1 cellular context compared by ENCODE assay signal in the genomic region with DNA sequence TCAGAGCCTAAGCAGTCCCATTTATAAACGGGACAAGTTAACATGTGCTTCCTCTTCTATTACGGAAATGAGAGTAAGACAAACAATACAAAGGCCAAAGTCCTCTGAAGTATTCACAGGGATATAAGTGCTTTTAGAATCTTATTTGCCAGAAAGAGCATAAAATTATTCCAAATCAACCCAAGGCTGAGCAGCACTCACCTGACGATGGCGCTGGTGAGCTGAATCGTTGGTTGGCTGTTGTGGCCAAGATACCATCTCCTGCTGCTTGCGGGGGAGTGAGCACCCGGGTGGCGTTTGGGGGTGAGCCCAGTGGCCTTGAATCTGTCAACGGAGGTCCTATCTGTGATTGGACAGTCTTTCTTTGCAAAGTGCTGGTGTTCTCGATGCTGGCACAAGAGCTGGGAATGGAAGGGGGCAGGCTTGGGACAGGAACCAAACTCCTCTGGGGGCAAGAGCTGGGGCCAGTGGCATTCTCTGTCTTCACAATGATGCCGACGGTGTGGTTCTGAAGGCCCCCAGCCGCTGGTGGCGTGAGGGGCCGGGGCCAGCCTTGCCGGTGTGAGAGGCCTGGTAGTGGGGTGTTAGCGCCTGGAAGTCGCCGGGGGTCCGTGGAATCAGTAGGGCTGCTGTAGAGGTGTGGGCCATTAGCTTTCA.
A peak's percentile ranks its signal among the peaks of the same experiment; 100 is the strongest.
TF ChIP-seq lines count a peak whose summit lies in the region.

No MANE protein-coding gene starts in this region.

TF ChIP-seq in K562, 482 proteins besides CTCF, POLR2A, EP300 and RAD21 (continued from another document and continues in another):
- TF ChIP-seq, protein P1, sequence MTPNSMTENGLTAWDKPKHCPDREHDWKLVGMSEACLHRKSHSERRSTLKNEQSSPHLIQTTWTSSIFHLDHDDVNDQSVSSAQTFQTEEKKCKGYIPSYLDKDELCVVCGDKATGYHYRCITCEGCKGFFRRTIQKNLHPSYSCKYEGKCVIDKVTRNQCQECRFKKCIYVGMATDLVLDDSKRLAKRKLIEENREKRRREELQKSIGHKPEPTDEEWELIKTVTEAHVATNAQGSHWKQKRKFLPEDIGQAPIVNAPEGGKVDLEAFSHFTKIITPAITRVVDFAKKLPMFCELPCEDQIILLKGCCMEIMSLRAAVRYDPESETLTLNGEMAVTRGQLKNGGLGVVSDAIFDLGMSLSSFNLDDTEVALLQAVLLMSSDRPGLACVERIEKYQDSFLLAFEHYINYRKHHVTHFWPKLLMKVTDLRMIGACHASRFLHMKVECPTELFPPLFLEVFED (CRISPR knock-in tag; conservative IDR thresholded peaks at IDR 0.05) = no peak
- TF ChIP-seq ZNF586 (CRISPR knock-in tag; conservative IDR thresholded peaks at IDR 0.05) (no peak), TEAD2 (tag; IDR thresholded peaks at IDR 0.05) (no peak), LCOR (CRISPR knock-in tag; IDR thresholded peaks at IDR 0.05) (peak; percentile 56; the same call in 1 of the 2 replicates), RBM22 (IDR thresholded peaks at IDR 0.05; ENCODE audit: low read depth, low read length, poor library complexity, severe bottlenecking) (peak; percentile 73), ZC3H11A (IDR thresholded peaks at IDR 0.05; ENCODE audit: low read depth, low read length) (no peak), GATAD2A (IDR thresholded peaks at IDR 0.05) (peak; percentile 12; the same call in 1 of the 2 replicates), ZNF12 (CRISPR knock-in tag; IDR thresholded peaks at IDR 0.05) (no peak), FOXK2 (conservative IDR thresholded peaks at IDR 0.05 in 1 of 2, IDR thresholded peaks at IDR 0.05 in 1 of 2; ENCODE audit: low read depth in 2 of 2) (peak; percentile 63 to 65), SIX5 (IDR thresholded peaks at IDR 0.05; ENCODE audit: borderline replicate concordance in 1 of 2, insufficient read depth in 1 of 2, low read depth in 1 of 2, low read length in 2 of 2) (no peak), DIDO1 (tag; IDR thresholded peaks at IDR 0.05; ENCODE audit: low read depth) (no peak), POU5F1 (IDR thresholded peaks at IDR 0.05; ENCODE audit: borderline replicate concordance, low read depth, low read length, partially characterized antibody) (no peak), ZBTB7A (IDR thresholded peaks at IDR 0.05; ENCODE audit: borderline replicate concordance, control insufficient read depth, low read depth, low read length) (0 out of 2 replicates have a peak, but pooled peaks have one; percentile 30), ZNF24 (IDR thresholded peaks at IDR 0.05) (no peak), ZNF408 (CRISPR knock-in tag; IDR thresholded peaks at IDR 0.05; ENCODE audit: low read depth) (no peak), TAF9B (IDR thresholded peaks at IDR 0.05; ENCODE audit: partially characterized antibody) (no peak), SLC30A9 (CRISPR knock-in tag; IDR thresholded peaks at IDR 0.05) (no peak), SRSF7 (optimal IDR thresholded peaks at IDR 0.05; ENCODE audit: low read depth, low read length) (no peak), HNRNPLL (IDR thresholded peaks at IDR 0.05; ENCODE audit: low read depth, low read length, poor library complexity, severe bottlenecking) (no peak), ATF7 (IDR thresholded peaks at IDR 0.05) (peak; percentile 64), KDM4B (IDR thresholded peaks at IDR 0.05; ENCODE audit: borderline replicate concordance in 2 of 2, low read depth in 1 of 2) (0 out of 4 replicates have a peak, but pooled peaks of 1 of the 2 experiments have one; percentile 54), NCOA4 (IDR thresholded peaks at IDR 0.05; ENCODE audit: partially characterized antibody) (no peak), CREB1 (IDR thresholded peaks at IDR 0.05) (0 out of 2 replicates have a peak, but pooled peaks have one; percentile 50), CREB1 (CRISPR knock-in tag; IDR thresholded peaks at IDR 0.05) (peak; percentile 19; the same call in 1 of the 2 replicates), KDM1A (IDR thresholded peaks at IDR 0.05) (peak; percentile 76 to 80), OTX1 (CRISPR knock-in tag; IDR thresholded peaks at IDR 0.05) (no peak), SMARCB1 (IDR thresholded peaks at IDR 0.05; ENCODE audit: insufficient read length, low read depth) (no peak), FOXA3 (CRISPR knock-in tag; conservative IDR thresholded peaks at IDR 0.05 in 1 of 2, IDR thresholded peaks at IDR 0.05 in 1 of 2) (0 out of 4 replicates have a peak, but pooled peaks of 1 of the 2 experiments have one; percentile 55), ZNF507 (tag; conservative IDR thresholded peaks at IDR 0.05) (no peak)
- TF ChIP-seq, protein P2, sequence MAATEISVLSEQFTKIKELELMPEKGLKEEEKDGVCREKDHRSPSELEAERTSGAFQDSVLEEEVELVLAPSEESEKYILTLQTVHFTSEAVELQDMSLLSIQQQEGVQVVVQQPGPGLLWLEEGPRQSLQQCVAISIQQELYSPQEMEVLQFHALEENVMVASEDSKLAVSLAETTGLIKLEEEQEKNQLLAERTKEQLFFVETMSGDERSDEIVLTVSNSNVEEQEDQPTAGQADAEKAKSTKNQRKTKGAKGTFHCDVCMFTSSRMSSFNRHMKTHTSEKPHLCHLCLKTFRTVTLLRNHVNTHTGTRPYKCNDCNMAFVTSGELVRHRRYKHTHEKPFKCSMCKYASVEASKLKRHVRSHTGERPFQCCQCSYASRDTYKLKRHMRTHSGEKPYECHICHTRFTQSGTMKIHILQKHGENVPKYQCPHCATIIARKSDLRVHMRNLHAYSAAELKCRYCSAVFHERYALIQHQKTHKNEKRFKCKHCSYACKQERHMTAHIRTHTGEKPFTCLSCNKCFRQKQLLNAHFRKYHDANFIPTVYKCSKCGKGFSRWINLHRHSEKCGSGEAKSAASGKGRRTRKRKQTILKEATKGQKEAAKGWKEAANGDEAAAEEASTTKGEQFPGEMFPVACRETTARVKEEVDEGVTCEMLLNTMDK (IDR thresholded peaks at IDR 0.05; ENCODE audit: borderline replicate concordance, insufficient read depth, low read depth, low read length, poor library complexity, severe bottlenecking) = no peak
- TF ChIP-seq, protein P3, sequence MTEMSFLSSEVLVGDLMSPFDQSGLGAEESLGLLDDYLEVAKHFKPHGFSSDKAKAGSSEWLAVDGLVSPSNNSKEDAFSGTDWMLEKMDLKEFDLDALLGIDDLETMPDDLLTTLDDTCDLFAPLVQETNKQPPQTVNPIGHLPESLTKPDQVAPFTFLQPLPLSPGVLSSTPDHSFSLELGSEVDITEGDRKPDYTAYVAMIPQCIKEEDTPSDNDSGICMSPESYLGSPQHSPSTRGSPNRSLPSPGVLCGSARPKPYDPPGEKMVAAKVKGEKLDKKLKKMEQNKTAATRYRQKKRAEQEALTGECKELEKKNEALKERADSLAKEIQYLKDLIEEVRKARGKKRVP (CRISPR knock-in tag; IDR thresholded peaks at IDR 0.05) = no peak
- TF ChIP-seq, protein P4, sequence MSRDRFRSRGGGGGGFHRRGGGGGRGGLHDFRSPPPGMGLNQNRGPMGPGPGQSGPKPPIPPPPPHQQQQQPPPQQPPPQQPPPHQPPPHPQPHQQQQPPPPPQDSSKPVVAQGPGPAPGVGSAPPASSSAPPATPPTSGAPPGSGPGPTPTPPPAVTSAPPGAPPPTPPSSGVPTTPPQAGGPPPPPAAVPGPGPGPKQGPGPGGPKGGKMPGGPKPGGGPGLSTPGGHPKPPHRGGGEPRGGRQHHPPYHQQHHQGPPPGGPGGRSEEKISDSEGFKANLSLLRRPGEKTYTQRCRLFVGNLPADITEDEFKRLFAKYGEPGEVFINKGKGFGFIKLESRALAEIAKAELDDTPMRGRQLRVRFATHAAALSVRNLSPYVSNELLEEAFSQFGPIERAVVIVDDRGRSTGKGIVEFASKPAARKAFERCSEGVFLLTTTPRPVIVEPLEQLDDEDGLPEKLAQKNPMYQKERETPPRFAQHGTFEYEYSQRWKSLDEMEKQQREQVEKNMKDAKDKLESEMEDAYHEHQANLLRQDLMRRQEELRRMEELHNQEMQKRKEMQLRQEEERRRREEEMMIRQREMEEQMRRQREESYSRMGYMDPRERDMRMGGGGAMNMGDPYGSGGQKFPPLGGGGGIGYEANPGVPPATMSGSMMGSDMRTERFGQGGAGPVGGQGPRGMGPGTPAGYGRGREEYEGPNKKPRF (IDR thresholded peaks at IDR 0.05; ENCODE audit: low read depth, low read length) = no peak
- TF ChIP-seq, protein P5, sequence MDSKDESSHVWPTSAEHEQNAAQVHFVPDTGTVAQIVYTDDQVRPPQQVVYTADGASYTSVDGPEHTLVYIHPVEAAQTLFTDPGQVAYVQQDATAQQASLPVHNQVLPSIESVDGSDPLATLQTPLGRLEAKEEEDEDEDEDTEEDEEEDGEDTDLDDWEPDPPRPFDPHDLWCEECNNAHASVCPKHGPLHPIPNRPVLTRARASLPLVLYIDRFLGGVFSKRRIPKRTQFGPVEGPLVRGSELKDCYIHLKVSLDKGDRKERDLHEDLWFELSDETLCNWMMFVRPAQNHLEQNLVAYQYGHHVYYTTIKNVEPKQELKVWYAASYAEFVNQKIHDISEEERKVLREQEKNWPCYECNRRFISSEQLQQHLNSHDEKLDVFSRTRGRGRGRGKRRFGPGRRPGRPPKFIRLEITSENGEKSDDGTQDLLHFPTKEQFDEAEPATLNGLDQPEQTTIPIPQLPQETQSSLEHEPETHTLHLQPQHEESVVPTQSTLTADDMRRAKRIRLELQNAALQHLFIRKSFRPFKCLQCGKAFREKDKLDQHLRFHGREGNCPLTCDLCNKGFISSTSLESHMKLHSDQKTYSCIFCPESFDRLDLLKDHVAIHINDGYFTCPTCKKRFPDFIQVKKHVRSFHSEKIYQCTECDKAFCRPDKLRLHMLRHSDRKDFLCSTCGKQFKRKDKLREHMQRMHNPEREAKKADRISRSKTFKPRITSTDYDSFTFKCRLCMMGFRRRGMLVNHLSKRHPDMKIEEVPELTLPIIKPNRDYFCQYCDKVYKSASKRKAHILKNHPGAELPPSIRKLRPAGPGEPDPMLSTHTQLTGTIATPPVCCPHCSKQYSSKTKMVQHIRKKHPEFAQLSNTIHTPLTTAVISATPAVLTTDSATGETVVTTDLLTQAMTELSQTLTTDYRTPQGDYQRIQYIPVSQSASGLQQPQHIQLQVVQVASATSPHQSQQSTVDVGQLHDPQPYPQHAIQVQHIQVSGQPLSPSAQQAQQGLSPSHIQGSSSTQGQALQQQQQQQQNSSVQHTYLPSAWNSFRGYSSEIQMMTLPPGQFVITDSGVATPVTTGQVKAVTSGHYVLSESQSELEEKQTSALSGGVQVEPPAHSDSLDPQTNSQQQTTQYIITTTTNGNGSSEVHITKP (IDR thresholded peaks at IDR 0.05; ENCODE audit: partially characterized antibody) = no peak
- TF ChIP-seq, protein P6, sequence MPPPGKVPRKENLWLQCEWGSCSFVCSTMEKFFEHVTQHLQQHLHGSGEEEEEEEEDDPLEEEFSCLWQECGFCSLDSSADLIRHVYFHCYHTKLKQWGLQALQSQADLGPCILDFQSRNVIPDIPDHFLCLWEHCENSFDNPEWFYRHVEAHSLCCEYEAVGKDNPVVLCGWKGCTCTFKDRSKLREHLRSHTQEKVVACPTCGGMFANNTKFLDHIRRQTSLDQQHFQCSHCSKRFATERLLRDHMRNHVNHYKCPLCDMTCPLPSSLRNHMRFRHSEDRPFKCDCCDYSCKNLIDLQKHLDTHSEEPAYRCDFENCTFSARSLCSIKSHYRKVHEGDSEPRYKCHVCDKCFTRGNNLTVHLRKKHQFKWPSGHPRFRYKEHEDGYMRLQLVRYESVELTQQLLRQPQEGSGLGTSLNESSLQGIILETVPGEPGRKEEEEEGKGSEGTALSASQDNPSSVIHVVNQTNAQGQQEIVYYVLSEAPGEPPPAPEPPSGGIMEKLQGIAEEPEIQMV (tag; conservative IDR thresholded peaks at IDR 0.05; ENCODE audit: low read depth) = no peak
- TF ChIP-seq, protein P7, sequence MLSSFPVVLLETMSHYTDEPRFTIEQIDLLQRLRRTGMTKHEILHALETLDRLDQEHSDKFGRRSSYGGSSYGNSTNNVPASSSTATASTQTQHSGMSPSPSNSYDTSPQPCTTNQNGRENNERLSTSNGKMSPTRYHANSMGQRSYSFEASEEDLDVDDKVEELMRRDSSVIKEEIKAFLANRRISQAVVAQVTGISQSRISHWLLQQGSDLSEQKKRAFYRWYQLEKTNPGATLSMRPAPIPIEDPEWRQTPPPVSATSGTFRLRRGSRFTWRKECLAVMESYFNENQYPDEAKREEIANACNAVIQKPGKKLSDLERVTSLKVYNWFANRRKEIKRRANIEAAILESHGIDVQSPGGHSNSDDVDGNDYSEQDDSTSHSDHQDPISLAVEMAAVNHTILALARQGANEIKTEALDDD (IDR thresholded peaks at IDR 0.05) = no peak
- TF ChIP-seq, protein P8, sequence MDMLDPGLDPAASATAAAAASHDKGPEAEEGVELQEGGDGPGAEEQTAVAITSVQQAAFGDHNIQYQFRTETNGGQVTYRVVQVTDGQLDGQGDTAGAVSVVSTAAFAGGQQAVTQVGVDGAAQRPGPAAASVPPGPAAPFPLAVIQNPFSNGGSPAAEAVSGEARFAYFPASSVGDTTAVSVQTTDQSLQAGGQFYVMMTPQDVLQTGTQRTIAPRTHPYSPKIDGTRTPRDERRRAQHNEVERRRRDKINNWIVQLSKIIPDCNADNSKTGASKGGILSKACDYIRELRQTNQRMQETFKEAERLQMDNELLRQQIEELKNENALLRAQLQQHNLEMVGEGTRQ (CRISPR knock-in tag; IDR thresholded peaks at IDR 0.05) = no peak
- TF ChIP-seq, protein P9, sequence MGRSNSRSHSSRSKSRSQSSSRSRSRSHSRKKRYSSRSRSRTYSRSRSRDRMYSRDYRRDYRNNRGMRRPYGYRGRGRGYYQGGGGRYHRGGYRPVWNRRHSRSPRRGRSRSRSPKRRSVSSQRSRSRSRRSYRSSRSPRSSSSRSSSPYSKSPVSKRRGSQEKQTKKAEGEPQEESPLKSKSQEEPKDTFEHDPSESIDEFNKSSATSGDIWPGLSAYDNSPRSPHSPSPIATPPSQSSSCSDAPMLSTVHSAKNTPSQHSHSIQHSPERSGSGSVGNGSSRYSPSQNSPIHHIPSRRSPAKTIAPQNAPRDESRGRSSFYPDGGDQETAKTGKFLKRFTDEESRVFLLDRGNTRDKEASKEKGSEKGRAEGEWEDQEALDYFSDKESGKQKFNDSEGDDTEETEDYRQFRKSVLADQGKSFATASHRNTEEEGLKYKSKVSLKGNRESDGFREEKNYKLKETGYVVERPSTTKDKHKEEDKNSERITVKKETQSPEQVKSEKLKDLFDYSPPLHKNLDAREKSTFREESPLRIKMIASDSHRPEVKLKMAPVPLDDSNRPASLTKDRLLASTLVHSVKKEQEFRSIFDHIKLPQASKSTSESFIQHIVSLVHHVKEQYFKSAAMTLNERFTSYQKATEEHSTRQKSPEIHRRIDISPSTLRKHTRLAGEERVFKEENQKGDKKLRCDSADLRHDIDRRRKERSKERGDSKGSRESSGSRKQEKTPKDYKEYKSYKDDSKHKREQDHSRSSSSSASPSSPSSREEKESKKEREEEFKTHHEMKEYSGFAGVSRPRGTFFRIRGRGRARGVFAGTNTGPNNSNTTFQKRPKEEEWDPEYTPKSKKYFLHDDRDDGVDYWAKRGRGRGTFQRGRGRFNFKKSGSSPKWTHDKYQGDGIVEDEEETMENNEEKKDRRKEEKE (IDR thresholded peaks at IDR 0.05; ENCODE audit: borderline replicate concordance in 1 of 2, control insufficient read depth in 1 of 2, low read depth in 2 of 2, low read length in 1 of 2) = no peak
- TF ChIP-seq, protein P10, sequence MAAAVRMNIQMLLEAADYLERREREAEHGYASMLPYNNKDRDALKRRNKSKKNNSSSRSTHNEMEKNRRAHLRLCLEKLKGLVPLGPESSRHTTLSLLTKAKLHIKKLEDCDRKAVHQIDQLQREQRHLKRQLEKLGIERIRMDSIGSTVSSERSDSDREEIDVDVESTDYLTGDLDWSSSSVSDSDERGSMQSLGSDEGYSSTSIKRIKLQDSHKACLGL (CRISPR knock-in tag; IDR thresholded peaks at IDR 0.05; ENCODE audit: borderline replicate concordance, poor library complexity, severe bottlenecking) = no peak
